9 cellular contexts compared by ENCODE assay signal in genomic region chr2:42238644-42239288, GRCh38.
A peak's percentile ranks its signal among the peaks of the same experiment; 100 is the strongest.
DNase-seq lines count a peak whose midpoint lies in the region; ATAC-seq and TF ChIP-seq lines count a peak whose summit lies in the region.
"Had no signal": no experiment of that assay in that cellular context is flagged by ENCODE, and none has a peak within 500 bp of the region (broad histone marks: within the 10 kb centered on the region; RNA-seq: fewer than 3 reads in every experiment).

No MANE protein-coding gene starts in this region.

- H3K4me1 ChIP-seq in SJCRH30, result peaks cover 2% of the 10 kb centered on the region; the same call in 1 of the 2 replicates

- no peak overlapping the region for H3K27ac ChIP-seq in SJCRH30
- H3K27ac ChIP-seq: HL-60 had no signal

- no peaks in the 10 kb centered on the region; the same call in 1 of the 2 replicates for H3K36me3 ChIP-seq in SJCRH30

- no peaks in the 10 kb centered on the region for H3K9me3 ChIP-seq in SJCRH30 (replicated peaks)

- peak; percentile 19 for TF ChIP-seq CTCF in AG09319 (IDR thresholded peaks at IDR 0.05; ENCODE audit: low read depth, low read length)

- DNase-seq in AG09319 (ENCODE audit: extremely low read depth, low read depth) (no peak), SJCRH30 (peak; percentile 38 to 61), astrocyte of the hippocampus (ENCODE audit: low read depth, low spot score) (peak; percentile 15), left lobe of liver (ENCODE audit: low spot score) (peak; percentile 54), KG1 (lab: John Stamatoyannopoulos, UW) (no peak)
- peak; percentile 38 for DNase-seq in stimulated activated naive CD8-positive, alpha-beta T cell treated with anti-CD3 and anti-CD28 coated beads, Interleukin-15, Interleukin-2, amounts not matched to agents 100 U/mL and 50 U/mL, for 24 hours

- ATAC-seq in GM18499 (IDR thresholded peaks at IDR 0.05; ENCODE audit: insufficient read depth, unreplicated experiment) (peak; percentile 65), HG03108 (IDR thresholded peaks at IDR 0.05; ENCODE audit: unreplicated experiment) (peak; percentile 69), left lobe of liver (peak; percentile 96)
- ATAC-seq in stimulated activated naive CD8-positive, alpha-beta T cell treated with anti-CD3 and anti-CD28 coated beads, Interleukin-15, Interleukin-2, amounts not matched to agents 100 U/mL and 50 U/mL, for 24 hours, result peak; percentile 91

- no peaks in the 10 kb centered on the region for H3K27me3 ChIP-seq in SJCRH30

- H3K4me3 ChIP-seq in SJCRH30, result no peak overlapping the region

Comparison
In these comparisons a context has a peak if more than half of its experiments do, and no peak if none do; other contexts are left out.
1. DNase-seq: peak in SJCRH30 (2 of 2), astrocyte of the hippocampus (single experiment), left lobe of liver (single experiment) and stimulated activated naive CD8-positive, alpha-beta T cell treated with anti-CD3 and anti-CD28 coated beads, Interleukin-15, Interleukin-2, amounts not matched to agents 100 U/mL and 50 U/mL, for 24 hours (single experiment); none in AG09319 (single experiment) and KG1 (single experiment).
2. Peak in every context shown above with its lines, with median percentiles within 50 percentile points of each other: ATAC-seq.